Comparison of ENCODE assay signal across 16 cellular contexts in genomic region chr4:15007201-15007600, GRCh38. TPM values are rescaled to one million over a fixed set of nuclear protein-coding genes. Genes with fewer than 3 reads are reported as not detected.
A peak's percentile ranks its signal among the peaks of the same experiment; 100 is the strongest.
DNase-seq lines count a peak whose midpoint lies in the region; ATAC-seq and TF ChIP-seq lines count a peak whose summit lies in the region.
"Had no signal": no experiment of that assay in that cellular context is flagged by ENCODE, and none has a peak within 500 bp of the region (broad histone marks: within the 10 kb centered on the region; RNA-seq: fewer than 3 reads in every experiment).

No MANE protein-coding gene starts in this region.

- peak; percentile 58 for DNase-seq in ACHN
- no peak for DNase-seq in HFFc6
- DNase-seq in astrocyte of the spinal cord (ENCODE audit: low read depth, low spot score): no peak
- DNase-seq in kidney epithelial cell (ENCODE audit: low read depth): no peak
- DNase-seq in activated CD8-positive, alpha-beta memory T cell treated with anti-CD3 and anti-CD28 coated beads, Interleukin-2, amount 50 U/mL, for 4 hours: no peak
- DNase-seq in SJCRH30: no peak
- no peak for DNase-seq in psoas muscle
- DNase-seq: activated T-cell treated with anti-CD3 and anti-CD28 coated beads, Interleukin-2, amount 50 U/mL, for 72 hours; endodermal cell; H9; NCI-H2107; stimulated activated naive CD8-positive, alpha-beta T cell treated with anti-CD3 and anti-CD28 coated beads, Interleukin-15, Interleukin-2, amounts not matched to agents 100 U/mL and 50 U/mL, for 24 hours had no signal

- H3K4me3 Mint-ChIP-seq in HFFc6: peak overlapping the region; percentile 92
- H3K4me3 Mint-ChIP-seq: endodermal cell had no signal

- no peak for TF ChIP-seq CTCF in HFFc6 (IDR thresholded peaks at IDR 0.05)
- no peak for TF ChIP-seq CTCF in astrocyte of the spinal cord (IDR thresholded peaks at IDR 0.05; ENCODE audit: low read depth, low read length)
- no peak for TF ChIP-seq CTCF in kidney epithelial cell (IDR thresholded peaks at IDR 0.05; ENCODE audit: insufficient read depth, low read length, poor library complexity, severe bottlenecking)
- no peak for TF ChIP-seq CTCF in psoas muscle (IDR thresholded peaks at IDR 0.05)

- H3K4me1 ChIP-seq in SJCRH30 (no peaks in the 10 kb centered on the region), psoas muscle (peaks cover 26% of the 10 kb centered on the region)

- in situ Hi-C loops in ACHN (cut with HindIII; ENCODE audit: low pct_ligation_motif_present, low pct_unique_long_range_greater_than_20kb, low sequenced_read_pairs): no loop called here
- in situ Hi-C loops in astrocyte of the spinal cord (cut with HindIII; ENCODE audit: low sequenced_read_pairs): no loop called here

- no peaks in the 10 kb centered on the region for H3K9me3 Mint-ChIP-seq in HFFc6
- H3K9me3 Mint-ChIP-seq: activated T-cell treated with anti-CD3 and anti-CD28 coated beads, Interleukin-2, amount 50 U/mL, for 72 hours; endodermal cell; H9; naive thymus-derived CD4-positive, alpha-beta T cell had no signal

- peaks cover 52% of the 10 kb centered on the region for H3K36me3 Mint-ChIP-seq in HFFc6 (ENCODE audit: low read depth)

- H3K27ac ChIP-seq in SJCRH30 (no peak overlapping the region), psoas muscle (no peak overlapping the region)

- H3K36me3 ChIP-seq in kidney epithelial cell (ENCODE audit: control insufficient read depth, insufficient read depth, low read length): no peaks in the 10 kb centered on the region
- no peaks in the 10 kb centered on the region for H3K36me3 ChIP-seq in SJCRH30
- peaks cover 0 to 36% of the 10 kb centered on the region in 2 donors for H3K36me3 ChIP-seq in psoas muscle (ENCODE audit: insufficient read depth in 1 of 2, low read depth in 1 of 2)

- H3K9me3 ChIP-seq in SJCRH30 (replicated peaks) (no peaks in the 10 kb centered on the region), psoas muscle (no peaks in the 10 kb centered on the region)
- H3K9me3 ChIP-seq: ascending aorta had no signal

- H3K27me3 Mint-ChIP-seq in HFFc6 (ENCODE audit: insufficient read depth): no peaks in the 10 kb centered on the region; the same call in 1 of the 2 replicates
- H3K27me3 Mint-ChIP-seq: naive thymus-derived CD4-positive, alpha-beta T cell had no signal

- WGBS in psoas muscle, 3 donors: 84 to 87% (median 87%) methylated on average over 6 of the region's 6 CpGs

- ATAC-seq in GM21619 (IDR thresholded peaks at IDR 0.05; ENCODE audit: unreplicated experiment) (no peak), psoas muscle (no peak)
- ATAC-seq: activated T-cell treated with anti-CD3 and anti-CD28 coated beads, Interleukin-2, amount 50 U/mL, for 72 hours; left lobe of liver; naive thymus-derived CD4-positive, alpha-beta T cell; stimulated activated naive CD8-positive, alpha-beta T cell treated with anti-CD3 and anti-CD28 coated beads, Interleukin-15, Interleukin-2, amounts not matched to agents 100 U/mL and 50 U/mL, for 24 hours had no signal

- peaks cover 51% of the 10 kb centered on the region for H3K4me1 Mint-ChIP-seq in HFFc6 (ENCODE audit: low read depth)

- intact Hi-C loops in psoas muscle (cut with DNase I): loop anchor here (10.0 kb wide), 2 partner anchors 262 to 648 kb away; partner anchors contain the start of gene FBXL5 (in 1 of the 2)

- H3K27ac Mint-ChIP-seq in HFFc6: no peak overlapping the region
- H3K27ac Mint-ChIP-seq: activated T-cell treated with anti-CD3 and anti-CD28 coated beads, Interleukin-2, amount 50 U/mL, for 72 hours; endodermal cell had no signal

- H3K4me3 ChIP-seq in astrocyte of the spinal cord (ENCODE audit: low read depth, low read length) (peak overlapping the region; percentile 21), kidney epithelial cell (ENCODE audit: low read depth, low read length) (peak overlapping the region; percentile 14), SJCRH30 (no peak overlapping the region), psoas muscle (no peak overlapping the region)

- H3K27me3 ChIP-seq in kidney epithelial cell (ENCODE audit: control insufficient read depth, insufficient read depth, low read length) (no peaks in the 10 kb centered on the region), SJCRH30 (no peaks in the 10 kb centered on the region; the same call in 1 of the 2 replicates), psoas muscle (ENCODE audit: insufficient read depth in 3 of 3, low read length in 2 of 3) (no peaks in the 10 kb centered on the region)
- H3K27me3 ChIP-seq: ascending aorta had no signal

RNA-seq across cellular contexts. Expression of gene CPEB2, which starts 4.9 kb away (rescaled TPM):
- 10 to 100 TPM; 18.9 to 27.8 (median 22.8) TPM for total RNA-seq in HFFc6 (2021; fragmentation: NEBNext Ultra II Directional; extraction: Animal tissue kit (Norgen Biotek cat#: 25700))
- total RNA-seq in kidney epithelial cell: 13.0 and 13.4 TPM in 2 replicates
- total RNA-seq in SJCRH30 (2014; rRNA removed; shearing (Covaris generic)): 0.56 and 0.73 TPM in 2 replicates
- 10 to 100 TPM in 1 of 4 donors, 1 to 10 TPM in 3; 5.6 to 14.0 (median 8.5) TPM for total RNA-seq in psoas muscle
- 1 to 10 TPM; 2.5 to 6.0 (median 4.1) TPM for polyA plus RNA-seq in psoas muscle

Comparison
In these comparisons a context has a peak if more than half of its experiments do, and no peak if none do; other contexts are left out.
1. H3K4me3 ChIP-seq: peak in astrocyte of the spinal cord (single experiment) and kidney epithelial cell (single experiment); none in SJCRH30 (single experiment) and psoas muscle (single experiment).